In genomic region chr6:169702640-169703246, GRCh38 we compare ENCODE assay signal across 6 cellular contexts. TPM values are rescaled to one million over a fixed set of nuclear protein-coding genes. Genes with fewer than 3 reads are reported as not detected.
DNase-seq lines count a peak whose midpoint lies in the region; ATAC-seq and TF ChIP-seq lines count a peak whose summit lies in the region.

No MANE protein-coding gene starts in this region.

- peak overlapping the region; percentile 52 for H3K27ac Mint-ChIP-seq in osteocyte (ENCODE audit: unreplicated experiment)

- DNase-seq in AG09309 (ENCODE audit: low read depth): no peak
- DNase-seq in NCI-H774 (lab: John Stamatoyannopoulos, UW): peak; percentile 79
- DNase-seq in cardiac fibroblast (ENCODE audit: low read depth in 2 of 2): peak; percentile 19 to 25
- DNase-seq in osteocyte (ENCODE audit: extremely low spot score, unreplicated experiment): no peak
- DNase-seq in KG1 (lab: John Stamatoyannopoulos, UW): no peak

- H3K27me3 Mint-ChIP-seq in osteocyte (ENCODE audit: unreplicated experiment): no peaks in the 10 kb centered on the region

- H3K9me3 Mint-ChIP-seq in osteocyte (ENCODE audit: unreplicated experiment): no peaks in the 10 kb centered on the region

- ATAC-seq in GM21515 (IDR thresholded peaks at IDR 0.05; ENCODE audit: unreplicated experiment): peak; percentile 17

- peak overlapping the region; percentile 88 for H3K4me3 Mint-ChIP-seq in osteocyte (ENCODE audit: unreplicated experiment)

- H3K36me3 Mint-ChIP-seq in osteocyte (ENCODE audit: unreplicated experiment): peaks cover 9% of the 10 kb centered on the region

- no peak for TF ChIP-seq CTCF in AG09309 (IDR thresholded peaks at IDR 0.05; ENCODE audit: control insufficient read depth, insufficient read depth, low read depth, low read length, missing control alignments)
- no peak for TF ChIP-seq CTCF in cardiac fibroblast (IDR thresholded peaks at IDR 0.05; ENCODE audit: low read depth, low read length)
- no peak for TF ChIP-seq CTCF in osteocyte (IDR thresholded peaks at IDR 0.05)

- H3K4me3 ChIP-seq in AG09309 (ENCODE audit: control insufficient read depth, low read depth, low read length) (peak overlapping the region; percentile 55), cardiac fibroblast (replicated peaks in 1 of 2; ENCODE audit: low read depth in 2 of 2, low read length in 2 of 2) (peak overlapping the region; percentile 94 to 96)

- peaks cover 37% of the 10 kb centered on the region for H3K4me1 Mint-ChIP-seq in osteocyte (ENCODE audit: unreplicated experiment)

RNA-seq across cellular contexts. Expression of gene C6orf120, which starts 0.8 kb away (rescaled TPM):
- 32.3 and 33.1 TPM in 2 replicates for total RNA-seq in osteocyte

RNA-seq across cellular contexts. Expression of gene WDR27, which starts 0.9 kb away (rescaled TPM):
- 37.0 and 37.4 TPM in 2 replicates for total RNA-seq in osteocyte

RNA-seq across cellular contexts. Expression of gene PHF10, which starts 21.6 kb away (rescaled TPM):
- 50.6 and 50.8 TPM in 2 replicates for total RNA-seq in osteocyte

RNA-seq across cellular contexts. Expression of gene DYNLT2, which starts 48.6 kb away (rescaled TPM):
- total RNA-seq in osteocyte: 1.4 and 3.0 TPM in 2 replicates

RNA-seq across cellular contexts. Expression of gene ERMARD, which starts 48.7 kb away (rescaled TPM):
- 34.6 and 39.9 TPM in 2 replicates for total RNA-seq in osteocyte

Comparison
In these comparisons a context has a peak if more than half of its experiments do, and no peak if none do; other contexts are left out.
1. DNase-seq: peak in NCI-H774 (single experiment) and cardiac fibroblast (2 of 2); none in AG09309 (single experiment), osteocyte (single experiment) and KG1 (single experiment).